8 cellular contexts compared by ENCODE assay signal in the genomic region with DNA sequence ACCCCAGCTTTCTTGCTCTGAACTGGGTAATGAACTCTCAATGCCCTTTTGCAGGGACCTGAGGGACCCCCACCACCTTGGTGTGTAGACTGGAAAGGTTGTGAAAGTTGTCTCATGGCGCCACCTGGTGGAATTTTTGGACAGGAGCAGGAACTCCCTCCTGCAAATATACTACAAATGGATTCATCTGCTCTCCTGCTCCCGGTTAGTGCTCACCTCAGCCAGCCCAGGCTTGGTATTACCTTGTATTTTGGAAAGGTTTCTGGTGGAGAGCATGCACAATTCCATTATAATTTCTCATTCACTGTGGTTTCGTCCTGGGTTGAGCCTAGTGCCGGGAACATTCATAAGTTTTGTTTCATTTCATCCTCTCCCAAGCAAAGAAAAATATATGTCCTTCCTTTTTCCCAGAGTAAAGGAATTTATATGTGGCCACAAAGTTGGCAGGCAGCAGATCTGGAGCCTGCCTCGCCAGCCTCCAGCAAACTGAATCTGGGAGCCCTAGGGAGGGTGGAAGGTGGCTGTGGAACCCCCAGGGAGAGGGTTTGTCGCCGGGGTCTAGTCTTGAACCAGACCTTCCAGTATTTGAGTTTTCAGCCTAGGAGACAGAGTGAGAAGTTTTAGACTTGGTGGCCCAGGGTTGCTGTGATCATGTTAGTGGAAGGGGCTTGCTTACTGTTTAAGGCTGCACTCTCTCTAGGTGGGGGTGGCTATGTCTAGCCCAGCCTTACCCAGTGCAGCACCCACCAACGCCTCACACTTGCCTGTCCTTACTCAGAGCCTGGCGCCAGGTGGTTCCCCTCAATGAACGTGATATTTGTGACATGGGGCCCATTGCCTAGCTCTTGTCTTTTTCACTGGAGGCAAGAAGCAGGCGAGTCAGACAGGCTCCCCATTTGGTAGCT. TPM values are rescaled to one million over a fixed set of nuclear protein-coding genes. Genes with fewer than 3 reads are reported as not detected.
A peak's percentile ranks its signal among the peaks of the same experiment; 100 is the strongest.
DNase-seq lines count a peak whose midpoint lies in the region; ATAC-seq, FAIRE-seq and TF ChIP-seq lines count a peak whose summit lies in the region.

No MANE protein-coding gene starts in this region.

- FAIRE-seq in RCC 7860 (lab: Jason Lieb, UNC) = no peak

- intact Hi-C loops in activated T-helper 1 cell treated with anti-CD3 and anti-CD28 coated beads, Interleukin-12 subunit alpha, Interleukin-12 subunit beta, Interleukin-2, Interleukin-4 antibody, amounts not matched to agents 30 ng/mL and 10 ng/mL and 1 ng/mL, durations not matched to agents 14 hours and 24 hours and 36 hours (cut with micrococcal nuclease) = loop anchor here (1.0 to 10.0 kb wide), 3 partner anchors 124 to 275 kb away; no protein-coding TSS in a partner anchor

- H3K36me3 ChIP-seq in BE2C = no peaks in the 10 kb centered on the region
- H3K36me3 ChIP-seq in H7 (replicated peaks; ENCODE audit: control insufficient read depth, insufficient read depth, low read length) = no peaks in the 10 kb centered on the region
- no peaks in the 10 kb centered on the region for H3K36me3 ChIP-seq in neutrophil

- no peaks in the 10 kb centered on the region for H3K9me3 Mint-ChIP-seq in activated T-helper 1 cell treated with anti-CD3 and anti-CD28 coated beads, Interleukin-12 subunit alpha, Interleukin-12 subunit beta, Interleukin-2, Interleukin-4 antibody, amounts not matched to agents 30 ng/mL and 10 ng/mL and 1 ng/mL, durations not matched to agents 14 hours and 24 hours and 36 hours

- no peak for ATAC-seq in GM21526 (IDR thresholded peaks at IDR 0.05; ENCODE audit: low FRiP score, unreplicated experiment)

- no peaks in the 10 kb centered on the region for H3K27me3 ChIP-seq in BE2C
- no peaks in the 10 kb centered on the region for H3K27me3 ChIP-seq in H7 (ENCODE audit: control insufficient read depth, insufficient read depth, low read length)
- peaks cover 7% of the 10 kb centered on the region for H3K27me3 ChIP-seq in neutrophil

- H3K27me3 Mint-ChIP-seq in activated T-helper 1 cell treated with anti-CD3 and anti-CD28 coated beads, Interleukin-12 subunit alpha, Interleukin-12 subunit beta, Interleukin-2, Interleukin-4 antibody, amounts not matched to agents 30 ng/mL and 10 ng/mL and 1 ng/mL, durations not matched to agents 14 hours and 24 hours and 36 hours (ENCODE audit: insufficient read depth) = peaks cover 3% of the 10 kb centered on the region

- H3K4me3 ChIP-seq in BE2C (ENCODE audit: low read depth, low read length) = no peak overlapping the region
- H3K4me3 ChIP-seq in H7 (ENCODE audit: insufficient read depth, low read depth, low read length) = no peak overlapping the region
- H3K4me3 ChIP-seq in neutrophil (ENCODE audit: low read depth in 1 of 2, low read length in 1 of 2) = no peak overlapping the region

- H3K4me3 Mint-ChIP-seq in activated T-helper 1 cell treated with anti-CD3 and anti-CD28 coated beads, Interleukin-12 subunit alpha, Interleukin-12 subunit beta, Interleukin-2, Interleukin-4 antibody, amounts not matched to agents 30 ng/mL and 10 ng/mL and 1 ng/mL, durations not matched to agents 14 hours and 24 hours and 36 hours = no peak overlapping the region

- DNase-seq in BE2C (peak; percentile 72), H7 (peak; percentile 92), RCC 7860 (ENCODE audit: low spot score) (peak; percentile 41), fibroblast of the conjunctiva (ENCODE audit: low read depth) (peak; percentile 42), stromal cell of bone marrow (ENCODE audit: low read depth) (peak; percentile 37)
- DNase-seq in activated T-helper 1 cell treated with anti-CD3 and anti-CD28 coated beads, Interleukin-12 subunit alpha, Interleukin-12 subunit beta, Interleukin-2, Interleukin-4 antibody, amounts not matched to agents 30 ng/mL and 10 ng/mL and 1 ng/mL, durations not matched to agents 14 hours and 24 hours and 36 hours (ENCODE audit: low spot score) = peak; percentile 38

- no peak overlapping the region for H3K27ac Mint-ChIP-seq in activated T-helper 1 cell treated with anti-CD3 and anti-CD28 coated beads, Interleukin-12 subunit alpha, Interleukin-12 subunit beta, Interleukin-2, Interleukin-4 antibody, amounts not matched to agents 30 ng/mL and 10 ng/mL and 1 ng/mL, durations not matched to agents 14 hours and 24 hours and 36 hours

- no peak overlapping the region for H3K27ac ChIP-seq in neutrophil

- TF ChIP-seq CTCF in BE2C (IDR thresholded peaks at IDR 0.05; ENCODE audit: low read depth, low read length) = peak; percentile 90
- peak; percentile 47 for TF ChIP-seq CTCF in neutrophil (IDR thresholded peaks at IDR 0.05)

- H3K36me3 Mint-ChIP-seq in activated T-helper 1 cell treated with anti-CD3 and anti-CD28 coated beads, Interleukin-12 subunit alpha, Interleukin-12 subunit beta, Interleukin-2, Interleukin-4 antibody, amounts not matched to agents 30 ng/mL and 10 ng/mL and 1 ng/mL, durations not matched to agents 14 hours and 24 hours and 36 hours (ENCODE audit: low read depth) = no peaks in the 10 kb centered on the region

- H3K4me1 Mint-ChIP-seq in activated T-helper 1 cell treated with anti-CD3 and anti-CD28 coated beads, Interleukin-12 subunit alpha, Interleukin-12 subunit beta, Interleukin-2, Interleukin-4 antibody, amounts not matched to agents 30 ng/mL and 10 ng/mL and 1 ng/mL, durations not matched to agents 14 hours and 24 hours and 36 hours (ENCODE audit: low read depth) = no peaks in the 10 kb centered on the region

- no peaks in the 10 kb centered on the region for H3K9me3 ChIP-seq in BE2C
- H3K9me3 ChIP-seq in neutrophil = no peaks in the 10 kb centered on the region

- no peaks in the 10 kb centered on the region for H3K4me1 ChIP-seq in BE2C
- no peaks in the 10 kb centered on the region for H3K4me1 ChIP-seq in neutrophil (ENCODE audit: control insufficient read depth in 1 of 2, insufficient read depth in 1 of 2, low read depth in 1 of 2, low read length in 1 of 2)

RNA-seq across cellular contexts. Expression of a gene that starts 9.5 kb away (rescaled TPM):
- 23.3 TPM for polyA plus RNA-seq in BE2C (2012; ENCODE audit: insufficient read depth, insufficient read length, low read depth)
- 5.8 and 8.4 TPM in 2 replicates for total RNA-seq in H7 (2014; rRNA removed; shearing (Covaris generic))
- total RNA-seq in activated T-helper 1 cell treated with anti-CD3 and anti-CD28 coated beads, Interleukin-12 subunit alpha, Interleukin-12 subunit beta, Interleukin-2, Interleukin-4 antibody, amounts not matched to agents 30 ng/mL and 10 ng/mL and 1 ng/mL, durations not matched to agents 14 hours and 24 hours and 36 hours = 10.2 and 10.9 TPM in 2 replicates

Comparison
In these comparisons a context has a peak if more than half of its experiments do, and no peak if none do; other contexts are left out.
1. DNase-seq: peak in every context shown above with its lines; median percentile 92 in H7; 72 in BE2C; 42 in fibroblast of the conjunctiva; 41 in RCC 7860; 38 in activated T-helper 1 cell treated with anti-CD3 and anti-CD28 coated beads, Interleukin-12 subunit alpha, Interleukin-12 subunit beta, Interleukin-2, Interleukin-4 antibody, amounts not matched to agents 30 ng/mL and 10 ng/mL and 1 ng/mL, durations not matched to agents 14 hours and 24 hours and 36 hours; 37 in stromal cell of bone marrow.